In genomic region chr11:87437844-87438223, GRCh38 we compare ENCODE assay signal across 18 cellular contexts.
DNase-seq lines count a peak whose midpoint lies in the region; ATAC-seq, FAIRE-seq and TF ChIP-seq lines count a peak whose summit lies in the region.
"Had no signal": no experiment of that assay in that cellular context is flagged by ENCODE, and none has a peak within 500 bp of the region (broad histone marks: within the 10 kb centered on the region; RNA-seq: fewer than 3 reads in every experiment).

No MANE protein-coding gene starts in this region.

- H3K4me3 Mint-ChIP-seq in MCF 10A (ENCODE audit: unreplicated experiment), result no peak overlapping the region
- H3K4me3 Mint-ChIP-seq: neural crest cell; stimulated activated naive CD8-positive, alpha-beta T cell treated with anti-CD3 and anti-CD28 coated beads, Interleukin-15, Interleukin-2, amounts not matched to agents 100 ng/mL and 50 ng/mL, for 24 hours had no signal

- H3K27ac ChIP-seq in breast epithelium, result no peak overlapping the region
- peak overlapping the region; percentile 64 for H3K27ac ChIP-seq in SJSA1
- H3K27ac ChIP-seq in vagina, result no peak overlapping the region
- H3K27ac ChIP-seq: 22Rv1 had no signal

- BruUV-seq in MCF 10A (replicated peaks; lab: Mats Ljungman, UMichigan), result no TSS peak

- intact Hi-C loops in MCF 10A (cut with micrococcal nuclease), result no loop called here
- intact Hi-C loops in breast epithelium (cut with DNase I; ENCODE audit: low total_unique reads), result no loop called here
- intact Hi-C loops in vagina (cut with DNase I), result no loop called here

- CTCF ChIA-PET in MCF 10A (lab: Yijun Ruan, JAX), result interaction anchor here (4.3 kb wide), 1 partner anchor 16 kb away, joined by 25 read pairs; no protein-coding TSS in a partner anchor

- H3K4me3 ChIP-seq in breast epithelium, result no peak overlapping the region
- H3K4me3 ChIP-seq in SJSA1, result no peak overlapping the region
- H3K4me3 ChIP-seq in fibroblast of villous mesenchyme (ENCODE audit: low read depth, low read length), result no peak overlapping the region
- no peak overlapping the region for H3K4me3 ChIP-seq in vagina
- H3K4me3 ChIP-seq: lung had no signal

- no peak for FAIRE-seq in urothelium cell line (lab: Jason Lieb, UNC)
- FAIRE-seq: endometrium had no signal

- no peak overlapping the region for H3K27ac Mint-ChIP-seq in MCF 10A (ENCODE audit: low read depth, unreplicated experiment)
- H3K27ac Mint-ChIP-seq: stimulated activated naive CD8-positive, alpha-beta T cell treated with anti-CD3 and anti-CD28 coated beads, Interleukin-15, Interleukin-2, amounts not matched to agents 100 ng/mL and 50 ng/mL, for 24 hours had no signal

- H3K4me1 ChIP-seq in breast epithelium (no peaks in the 10 kb centered on the region), SJSA1 (replicated peaks) (peaks cover 16% of the 10 kb centered on the region), vagina (peaks cover 10% of the 10 kb centered on the region)

- peak; percentile 20 for DNase-seq in MCF 10A (ENCODE audit: unreplicated experiment)
- no peak for DNase-seq in breast epithelium (ENCODE audit: low spot score in 2 of 2)
- peak in 1 of 2 experiments; percentile 37 for DNase-seq in SJSA1 (ENCODE audit: low read depth in 1 of 2, low spot score in 2 of 2)
- peak; percentile 47 for DNase-seq in fibroblast of villous mesenchyme (ENCODE audit: low read depth)
- DNase-seq in urothelium cell line (ENCODE audit: low spot score), result peak; percentile 69
- DNase-seq in vagina (ENCODE audit: extremely low spot score in 2 of 2), result no peak
- DNase-seq: activated naive CD4-positive, alpha-beta T cell treated with Interleukin-2 at 50 U/mL for 16 hours; caudate nucleus; COR-L47; hippocampal formation; NCI-H2029 had no signal

- peaks cover 15% of the 10 kb centered on the region for H3K4me1 Mint-ChIP-seq in MCF 10A (ENCODE audit: insufficient read depth, unreplicated experiment)

- TF ChIP-seq CTCF in MCF 10A (IDR thresholded peaks at IDR 0.05; ENCODE audit: unreplicated experiment) (no peak), breast epithelium (IDR thresholded peaks at IDR 0.05) (no peak), fibroblast of villous mesenchyme (IDR thresholded peaks at IDR 0.05; ENCODE audit: insufficient read depth, low read depth, low read length) (no peak), vagina (IDR thresholded peaks at IDR 0.05) (no peak)

- no peaks in the 10 kb centered on the region for H3K27me3 ChIP-seq in breast epithelium
- H3K27me3 ChIP-seq in SJSA1 (replicated peaks), result no peaks in the 10 kb centered on the region
- H3K27me3 ChIP-seq in vagina, result no peaks in the 10 kb centered on the region

- POLR2A ChIA-PET in MCF 10A (lab: Yijun Ruan, JAX), result no interaction called here

- no peak for TF ChIP-seq POLR2A in breast epithelium (IDR thresholded peaks at IDR 0.05)
- no peak for TF ChIP-seq POLR2A in vagina (IDR thresholded peaks at IDR 0.05)

- H3K36me3 Mint-ChIP-seq in MCF 10A (ENCODE audit: insufficient read depth, unreplicated experiment), result peaks cover 6% of the 10 kb centered on the region

- no peaks in the 10 kb centered on the region for H3K36me3 ChIP-seq in breast epithelium
- H3K36me3 ChIP-seq in SJSA1, result no peaks in the 10 kb centered on the region
- no peaks in the 10 kb centered on the region for H3K36me3 ChIP-seq in vagina

- no peaks in the 10 kb centered on the region for H3K27me3 Mint-ChIP-seq in MCF 10A (ENCODE audit: insufficient read depth, unreplicated experiment)
- H3K27me3 Mint-ChIP-seq: stimulated activated naive CD8-positive, alpha-beta T cell treated with anti-CD3 and anti-CD28 coated beads, Interleukin-15, Interleukin-2, amounts not matched to agents 100 ng/mL and 50 ng/mL, for 24 hours had no signal

- H3K9me3 Mint-ChIP-seq in MCF 10A (ENCODE audit: unreplicated experiment), result no peaks in the 10 kb centered on the region
- H3K9me3 Mint-ChIP-seq: stimulated activated naive CD8-positive, alpha-beta T cell treated with anti-CD3 and anti-CD28 coated beads, Interleukin-15, Interleukin-2, amounts not matched to agents 100 ng/mL and 50 ng/mL, for 24 hours had no signal

- H3K9me3 ChIP-seq in breast epithelium (no peaks in the 10 kb centered on the region), SJSA1 (replicated peaks) (no peaks in the 10 kb centered on the region), vagina (no peaks in the 10 kb centered on the region)

- ATAC-seq in GM18858 (IDR thresholded peaks at IDR 0.05; ENCODE audit: unreplicated experiment) (no peak), GM21447 (IDR thresholded peaks at IDR 0.05; ENCODE audit: unreplicated experiment) (no peak)

Comparison
In these comparisons a context has a peak if more than half of its experiments do, and no peak if none do; other contexts are left out.
1. DNase-seq: peak in MCF 10A (single experiment), fibroblast of villous mesenchyme (single experiment) and urothelium cell line (single experiment); none in breast epithelium (0 of 2) and vagina (0 of 2).